ENCODE assay signal across 6 cellular contexts in genomic region chr4:6906486-6906885, GRCh38. TPM values are rescaled to one million over a fixed set of nuclear protein-coding genes. Genes with fewer than 3 reads are reported as not detected.
DNase-seq lines count a peak whose midpoint lies in the region; ATAC-seq, FAIRE-seq and TF ChIP-seq lines count a peak whose summit lies in the region.
"Not testable (repeated sequence)": the region's sequence is repeated elsewhere in the genome, so short reads cannot be mapped to it uniquely, and the experiment has no call there.

No MANE protein-coding gene starts in this region.

- POLR2A ChIA-PET in HepG2 (lab: Yijun Ruan, JAX): interaction anchor here (0.8 to 11.5 kb wide), 5 partner anchors 11 to 233 kb away, joined by 3 to 215 read pairs (median 6); partner anchors contain the start of gene GRPEL1

- peaks cover 20% of the 10 kb centered on the region for H3K79me2 ChIP-seq in HepG2 (ENCODE audit: insufficient read depth, low read length)

- not testable (repeated sequence) for H3K4me3 Mint-ChIP-seq in dendritic cell treated with granulocyte-macrophage colony-stimulating factor and Interleukin-4, amounts not matched to agents 40 ng/mL and 50 ng/mL, for 4 days

- H3K27me3 ChIP-seq in BLaER1; BLaER1 treated with 17β-estradiol and CSF1 and Interleukin-3, amounts not matched to agents 10 nM and 100 nM; HepG2 (ENCODE audit: control insufficient read depth in 1 of 2, insufficient read depth in 2 of 2, low read length in 2 of 2): not testable (repeated sequence)
- H3K27me3 ChIP-seq in spleen (replicated peaks in 1 of 7): peaks cover 0 to 10% (median 0%) of the 10 kb centered on the region in 7 donors

- H3K27ac ChIP-seq in BLaER1; HepG2 (ENCODE audit: extremely low read length, insufficient read depth, low read length); spleen: not testable (repeated sequence)
- H3K27ac ChIP-seq in BLaER1 treated with 17β-estradiol and CSF1 and Interleukin-3, amounts not matched to agents 10 nM and 100 nM: peak overlapping the region in 1 of 11 experiments; percentile 99; a peak in 1 of 22 replicates

- ATAC-seq in Right ventricle myocardium inferior, HepG2: not testable (repeated sequence)

- H3K36me3 ChIP-seq in BLaER1; BLaER1 treated with 17β-estradiol and CSF1 and Interleukin-3, amounts not matched to agents 10 nM and 100 nM; HepG2 (replicated peaks in 1 of 2; ENCODE audit: control insufficient read depth in 1 of 2, insufficient read depth in 2 of 2, low read length in 2 of 2); spleen: not testable (repeated sequence)

- not testable (repeated sequence) for H3K9me3 ChIP-seq in BLaER1; BLaER1 treated with 17β-estradiol and CSF1 and Interleukin-3, amounts not matched to agents 10 nM and 100 nM (replicated peaks in 1 of 11); HepG2 (ENCODE audit: low read length); spleen

- TF ChIP-seq CTCF in HepG2 (CRISPR knock-in tag; IDR thresholded peaks at IDR 0.05); spleen (IDR thresholded peaks at IDR 0.05 in 8 of 11, conservative IDR thresholded peaks at IDR 0.05 in 3 of 11): not testable (repeated sequence)

- intact Hi-C loops in dendritic cell treated with granulocyte-macrophage colony-stimulating factor and Interleukin-4, amounts not matched to agents 40 ng/mL and 50 ng/mL, for 4 days (cut with micrococcal nuclease): loop anchor here (5.0 kb wide), 1 partner anchor 161 kb away; the partner anchor contains the start of gene GRPEL1
- intact Hi-C loops in Right ventricle myocardium inferior (cut with DNase I); spleen (cut with DNase I; ENCODE audit: low total_unique reads): not testable (repeated sequence)
- intact Hi-C loops in HepG2 (cut with micrococcal nuclease; ENCODE audit: unreplicated experiment): loop anchor here (10.0 kb wide), 1 partner anchor 138 kb away; the partner anchor contains the start of gene TADA2B

- DNase-seq in Right ventricle myocardium inferior (ENCODE audit: missing footprints): peak; percentile 6
- not testable (repeated sequence) for DNase-seq in HepG2 (ENCODE audit: low spot score)
- peak; percentile 57 for DNase-seq in spleen

- CTCF ChIA-PET in HepG2 (lab: Yijun Ruan, JAX; ENCODE audit: low intra/inter-chr PET ratio, low total read pairs): not testable (repeated sequence)

- H3K36me3 Mint-ChIP-seq in dendritic cell treated with granulocyte-macrophage colony-stimulating factor and Interleukin-4, amounts not matched to agents 40 ng/mL and 50 ng/mL, for 4 days (ENCODE audit: low read depth): peaks cover 16% of the 10 kb centered on the region

- in situ Hi-C loops in HepG2 (cut with HindIII; ENCODE audit: extremely low pct_ligation_motif_present, low pct_unique_long_range_greater_than_20kb): loop anchor here (10.0 kb wide), 1 partner anchor 168 kb away; no protein-coding TSS in a partner anchor

- TF ChIP-seq POLR2A in HepG2 (IDR thresholded peaks at IDR 0.05; ENCODE audit: insufficient read depth in 1 of 2, low read depth in 2 of 2, low read length in 2 of 2); spleen (IDR thresholded peaks at IDR 0.05): not testable (repeated sequence)

- 90% methylated on average over 6 of the region's 6 CpGs for WGBS in HepG2 (ENCODE audit: low lambda C conversion rate)
- WGBS in spleen, 5 donors: 86 to 98% (median 91%) methylated on average over 5 to 6 of the region's 6 CpGs

- H3K27me3 Mint-ChIP-seq in dendritic cell treated with granulocyte-macrophage colony-stimulating factor and Interleukin-4, amounts not matched to agents 40 ng/mL and 50 ng/mL, for 4 days: peaks cover 13% of the 10 kb centered on the region

- not testable (repeated sequence) for H4K20me1 ChIP-seq in BLaER1; HepG2 (ENCODE audit: insufficient read depth, low read length)
- H4K20me1 ChIP-seq in BLaER1 treated with 17β-estradiol and CSF1 and Interleukin-3, amounts not matched to agents 10 nM and 100 nM: peaks cover 0 to 11% (median 0%) of the 10 kb centered on the region in 11 experiments; a peak in 5 of 22 replicates

- not testable (repeated sequence) for FAIRE-seq in HepG2 (lab: Jason Lieb, UNC)

- H3K9me3 Mint-ChIP-seq in dendritic cell treated with granulocyte-macrophage colony-stimulating factor and Interleukin-4, amounts not matched to agents 40 ng/mL and 50 ng/mL, for 4 days: not testable (repeated sequence)

- H3K27ac Mint-ChIP-seq in dendritic cell treated with granulocyte-macrophage colony-stimulating factor and Interleukin-4, amounts not matched to agents 40 ng/mL and 50 ng/mL, for 4 days: peak overlapping the region; percentile 37

- H3K4me1 ChIP-seq in BLaER1 (peaks cover 81% of the 10 kb centered on the region), HepG2 (ENCODE audit: insufficient read depth, low read length) (peaks cover 84% of the 10 kb centered on the region), spleen (peaks cover 17 to 44% (median 34%) of the 10 kb centered on the region in 6 donors)
- peaks cover 70 to 84% (median 74%) of the 10 kb centered on the region in 10 experiments for H3K4me1 ChIP-seq in BLaER1 treated with 17β-estradiol and CSF1 and Interleukin-3, amounts not matched to agents 10 nM and 100 nM

- peaks cover 49% of the 10 kb centered on the region for H3K4me1 Mint-ChIP-seq in dendritic cell treated with granulocyte-macrophage colony-stimulating factor and Interleukin-4, amounts not matched to agents 40 ng/mL and 50 ng/mL, for 4 days (ENCODE audit: low read depth)

- TF ChIP-seq EP300 in HepG2 (IDR thresholded peaks at IDR 0.05; ENCODE audit: low read depth in 2 of 2, low read length in 2 of 2); HepG2 (CRISPR knock-in tag; IDR thresholded peaks at IDR 0.05; ENCODE audit: borderline replicate concordance): not testable (repeated sequence)

- H3K4me2 ChIP-seq in BLaER1: peak overlapping the region; percentile 25; the same call in 1 of the 2 replicates
- peak overlapping the region in 10 of 11 experiments; percentile 41 to 100 (median 96); a peak in 16 of 22 replicates for H3K4me2 ChIP-seq in BLaER1 treated with 17β-estradiol and CSF1 and Interleukin-3, amounts not matched to agents 10 nM and 100 nM
- H3K4me2 ChIP-seq in HepG2 (ENCODE audit: low read depth, low read length): not testable (repeated sequence)

- BruUV-seq in HepG2 (replicated peaks; lab: Mats Ljungman, UMichigan): not testable (repeated sequence)

- not testable (repeated sequence) for H3K9ac ChIP-seq in BLaER1; BLaER1 treated with 17β-estradiol and CSF1 and Interleukin-3, amounts not matched to agents 10 nM and 100 nM; HepG2 (ENCODE audit: insufficient read depth, low read depth, low read length)

- not testable (repeated sequence) for H3K4me3 ChIP-seq in BLaER1; BLaER1 treated with 17β-estradiol and CSF1 and Interleukin-3, amounts not matched to agents 10 nM and 100 nM; HepG2 (replicated peaks in 1 of 3; ENCODE audit: insufficient read depth in 1 of 3, low read depth in 2 of 3, low read length in 3 of 3); spleen

- not testable (repeated sequence) for H2AFZ ChIP-seq in HepG2 (ENCODE audit: low read length)

- TF ChIP-seq RAD21 in HepG2 (CRISPR knock-in tag; IDR thresholded peaks at IDR 0.05): not testable (repeated sequence)

RNA-seq across cellular contexts. Expression of gene TBC1D14, which starts 3.1 kb away (rescaled TPM):
- total RNA-seq in Right ventricle myocardium inferior (36.1 TPM), HepG2 (2016; rRNA removed; fragmentation: Illumina TruSeq; extraction: Trizol) (46.5 and 53.3 TPM in 2 replicates), spleen (100 to 1,000 TPM in 1 of 7 donors, 10 to 100 TPM in 6; 45.7 to 114 (median 79.2) TPM)
- 65.4 and 73.2 TPM in 2 replicates for total RNA-seq in HepG2 (2016; cell fraction: cytosol; rRNA removed; fragmentation: Illumina TruSeq; extraction: Trizol; ENCODE audit: low read depth)
- total RNA-seq in HepG2 (2016; cell fraction: insoluble cytoplasmic fraction; rRNA removed; fragmentation: Illumina TruSeq; extraction: Trizol): 45.9 and 47.6 TPM in 2 replicates
- total RNA-seq in HepG2 (2016; cell fraction: membrane; rRNA removed; fragmentation: Illumina TruSeq; extraction: Trizol): 39.0 and 41.3 TPM in 2 replicates
- 38.2 and 42.5 TPM in 2 replicates for total RNA-seq in HepG2 (2016; cell fraction: nucleus; rRNA removed; fragmentation: Illumina TruSeq; extraction: Trizol)
- polyA plus RNA-seq in HepG2 (2011; rRNA removed) (29.5 and 31.8 TPM in 2 replicates), spleen (10 to 100 TPM; 13.7 to 24.0 (median 18.2) TPM)
- polyA plus RNA-seq in HepG2 (2011; cell fraction: cytosol; rRNA removed): 29.0 and 31.7 TPM in 2 replicates
- polyA plus RNA-seq in HepG2 (2011; cell fraction: nucleus; rRNA removed): 29.6 and 30.6 TPM in 2 replicates
- 31.1 and 34.7 TPM in 2 replicates for polyA plus RNA-seq in HepG2 (2012)
- 5.0 TPM in 2 replicates for polyA plus RNA-seq in HepG2 (2016; cell fraction: cytosol; fragmentation: Illumina TruSeq; extraction: Trizol; ENCODE audit: low read depth)
- 34.0 and 38.1 TPM in 2 replicates for polyA plus RNA-seq in HepG2 (2016; cell fraction: insoluble cytoplasmic fraction; fragmentation: Illumina TruSeq; extraction: Trizol; ENCODE audit: low read depth)
- polyA plus RNA-seq in HepG2 (2016; cell fraction: membrane; fragmentation: Illumina TruSeq; extraction: Trizol; ENCODE audit: low read depth): 15.8 and 17.3 TPM in 2 replicates
- polyA plus RNA-seq in HepG2 (2016; cell fraction: nucleus; fragmentation: Illumina TruSeq; extraction: Trizol; ENCODE audit: insufficient read depth, low read depth): 42.2 and 45.1 TPM in 2 replicates
- polyA minus RNA-seq in HepG2 (2011; rRNA and poly(A)+ RNA removed; ENCODE audit: low replicate concordance): 34.1 and 63.3 TPM in 2 replicates
- 21.7 and 28.5 TPM in 2 replicates for polyA minus RNA-seq in HepG2 (2011; cell fraction: cytosol; rRNA and poly(A)+ RNA removed)
- 25.8 and 31.3 TPM in 2 replicates for polyA minus RNA-seq in HepG2 (2011; cell fraction: nucleus; rRNA and poly(A)+ RNA removed)
